ENCODE assay signal across 1 cellular context in the genomic region with DNA sequence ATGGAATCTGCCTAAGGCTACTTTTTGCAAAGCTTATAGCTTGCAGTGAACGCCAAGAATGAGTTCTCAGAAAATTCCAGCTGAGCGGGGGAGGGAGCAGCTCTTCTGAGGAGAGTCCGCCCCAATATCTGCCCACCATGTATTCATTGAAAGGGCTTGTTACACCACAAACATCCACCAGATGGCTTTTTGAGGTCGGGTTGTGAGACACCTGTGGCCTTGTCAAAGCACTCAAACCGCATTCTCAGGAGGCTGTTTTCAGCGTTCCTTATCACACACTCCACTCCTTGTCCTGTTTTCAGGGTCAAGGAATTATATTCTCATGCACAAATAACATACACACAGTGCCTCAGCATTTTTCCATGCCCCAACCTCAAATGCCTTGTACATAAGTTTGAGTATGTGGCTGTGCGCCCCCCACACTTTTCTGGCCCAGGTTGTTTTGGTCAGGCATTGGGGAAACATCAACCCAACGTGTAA.
TF ChIP-seq lines count a peak whose summit lies in the region.

No MANE protein-coding gene starts in this region.

TF ChIP-seq in K562, 482 proteins besides CTCF, POLR2A, EP300 and RAD21 (continued from another document and continues in another):
- TF ChIP-seq, protein P1, sequence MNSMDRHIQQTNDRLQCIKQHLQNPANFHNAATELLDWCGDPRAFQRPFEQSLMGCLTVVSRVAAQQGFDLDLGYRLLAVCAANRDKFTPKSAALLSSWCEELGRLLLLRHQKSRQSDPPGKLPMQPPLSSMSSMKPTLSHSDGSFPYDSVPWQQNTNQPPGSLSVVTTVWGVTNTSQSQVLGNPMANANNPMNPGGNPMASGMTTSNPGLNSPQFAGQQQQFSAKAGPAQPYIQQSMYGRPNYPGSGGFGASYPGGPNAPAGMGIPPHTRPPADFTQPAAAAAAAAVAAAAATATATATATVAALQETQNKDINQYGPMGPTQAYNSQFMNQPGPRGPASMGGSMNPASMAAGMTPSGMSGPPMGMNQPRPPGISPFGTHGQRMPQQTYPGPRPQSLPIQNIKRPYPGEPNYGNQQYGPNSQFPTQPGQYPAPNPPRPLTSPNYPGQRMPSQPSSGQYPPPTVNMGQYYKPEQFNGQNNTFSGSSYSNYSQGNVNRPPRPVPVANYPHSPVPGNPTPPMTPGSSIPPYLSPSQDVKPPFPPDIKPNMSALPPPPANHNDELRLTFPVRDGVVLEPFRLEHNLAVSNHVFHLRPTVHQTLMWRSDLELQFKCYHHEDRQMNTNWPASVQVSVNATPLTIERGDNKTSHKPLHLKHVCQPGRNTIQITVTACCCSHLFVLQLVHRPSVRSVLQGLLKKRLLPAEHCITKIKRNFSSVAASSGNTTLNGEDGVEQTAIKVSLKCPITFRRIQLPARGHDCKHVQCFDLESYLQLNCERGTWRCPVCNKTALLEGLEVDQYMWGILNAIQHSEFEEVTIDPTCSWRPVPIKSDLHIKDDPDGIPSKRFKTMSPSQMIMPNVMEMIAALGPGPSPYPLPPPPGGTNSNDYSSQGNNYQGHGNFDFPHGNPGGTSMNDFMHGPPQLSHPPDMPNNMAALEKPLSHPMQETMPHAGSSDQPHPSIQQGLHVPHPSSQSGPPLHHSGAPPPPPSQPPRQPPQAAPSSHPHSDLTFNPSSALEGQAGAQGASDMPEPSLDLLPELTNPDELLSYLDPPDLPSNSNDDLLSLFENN (IDR thresholded peaks at IDR 0.05; ENCODE audit: low read depth in 2 of 2, low read length in 2 of 2), result no peak
- TF ChIP-seq ZNF668 (CRISPR knock-in tag; IDR thresholded peaks at IDR 0.05) (no peak; the same call in 1 of the 2 replicates), MCM7 (IDR thresholded peaks at IDR 0.05) (no peak), DIDO1 (tag; IDR thresholded peaks at IDR 0.05; ENCODE audit: low read depth) (no peak), SREBF1 (IDR thresholded peaks at IDR 0.05; ENCODE audit: borderline replicate concordance, low read depth, low read length) (no peak), ZNF311 (CRISPR knock-in tag; IDR thresholded peaks at IDR 0.05) (no peak), NFXL1 (CRISPR knock-in tag; IDR thresholded peaks at IDR 0.05) (no peak), PYGO2 (tag; IDR thresholded peaks at IDR 0.05) (no peak), CREBBP (IDR thresholded peaks at IDR 0.05; ENCODE audit: low read depth, low read length) (no peak), HNRNPUL1 (IDR thresholded peaks at IDR 0.05; ENCODE audit: low read length) (no peak), ZNF444 (CRISPR knock-in tag; IDR thresholded peaks at IDR 0.05) (0 out of 2 replicates have a peak, but pooled peaks have one; percentile 40), PRPF4 (IDR thresholded peaks at IDR 0.05; ENCODE audit: insufficient read depth, low read depth, low read length, poor library complexity, severe bottlenecking) (no peak), NR2C1 (IDR thresholded peaks at IDR 0.05) (no peak; the same call in 1 of the 2 replicates), NR2C1 (tag; IDR thresholded peaks at IDR 0.05) (peak; percentile 65; the same call in 1 of the 2 replicates), TARDBP (IDR thresholded peaks at IDR 0.05) (no peak), IRF2 (CRISPR knock-in tag; IDR thresholded peaks at IDR 0.05) (no peak), MYBL2 (IDR thresholded peaks at IDR 0.05; ENCODE audit: low read depth) (no peak), MYBL2 (CRISPR knock-in tag; IDR thresholded peaks at IDR 0.05; ENCODE audit: borderline replicate concordance) (no peak), RBM34 (IDR thresholded peaks at IDR 0.05; ENCODE audit: borderline replicate concordance, insufficient read depth, low read length) (no peak), DACH1 (IDR thresholded peaks at IDR 0.05; ENCODE audit: partially characterized antibody) (no peak), NCOA1 (IDR thresholded peaks at IDR 0.05; ENCODE audit: low read depth) (0 out of 2 replicates have a peak, but pooled peaks have one; percentile 39), MNT (conservative IDR thresholded peaks at IDR 0.05) (peak in 1 of 2 experiments; percentile 66; a peak in 2 of 4 replicates), ZNF224 (CRISPR knock-in tag; IDR thresholded peaks at IDR 0.05) (no peak), TCF3 (CRISPR knock-in tag; IDR thresholded peaks at IDR 0.05) (peak; percentile 90), NR1H2 (CRISPR knock-in tag; IDR thresholded peaks at IDR 0.05) (no peak), DMBX1 (CRISPR knock-in tag; IDR thresholded peaks at IDR 0.05; ENCODE audit: borderline replicate concordance) (peak; percentile 78; the same call in 1 of the 2 replicates), ZNF445 (CRISPR knock-in tag; IDR thresholded peaks at IDR 0.05; ENCODE audit: low read depth) (no peak), CHCHD3 (CRISPR knock-in tag; IDR thresholded peaks at IDR 0.05) (no peak), FOXK2 (conservative IDR thresholded peaks at IDR 0.05 in 1 of 2, IDR thresholded peaks at IDR 0.05 in 1 of 2; ENCODE audit: low read depth in 2 of 2) (peak; percentile 83 to 91), RCOR1 (IDR thresholded peaks at IDR 0.05; ENCODE audit: borderline replicate concordance in 1 of 2, low read depth in 2 of 2, low read length in 2 of 2) (peak in 1 of 2 experiments; percentile 89; a peak in 2 of 4 replicates), SUPT5H (IDR thresholded peaks at IDR 0.05) (no peak), CUX1 (CRISPR knock-in tag; IDR thresholded peaks at IDR 0.05) (no peak), BACH1 (tag; IDR thresholded peaks at IDR 0.05) (no peak), ZNF184 (CRISPR knock-in tag; IDR thresholded peaks at IDR 0.05) (no peak), TAF9B (IDR thresholded peaks at IDR 0.05; ENCODE audit: partially characterized antibody) (no peak), PURB (CRISPR knock-in tag; IDR thresholded peaks at IDR 0.05; ENCODE audit: low read depth) (no peak), FOXA3 (CRISPR knock-in tag; conservative IDR thresholded peaks at IDR 0.05 in 1 of 2, IDR thresholded peaks at IDR 0.05 in 1 of 2) (peak; percentile 35 to 92), HSF4 (CRISPR knock-in tag; IDR thresholded peaks at IDR 0.05; ENCODE audit: borderline replicate concordance) (no peak)
- TF ChIP-seq, protein P2, sequence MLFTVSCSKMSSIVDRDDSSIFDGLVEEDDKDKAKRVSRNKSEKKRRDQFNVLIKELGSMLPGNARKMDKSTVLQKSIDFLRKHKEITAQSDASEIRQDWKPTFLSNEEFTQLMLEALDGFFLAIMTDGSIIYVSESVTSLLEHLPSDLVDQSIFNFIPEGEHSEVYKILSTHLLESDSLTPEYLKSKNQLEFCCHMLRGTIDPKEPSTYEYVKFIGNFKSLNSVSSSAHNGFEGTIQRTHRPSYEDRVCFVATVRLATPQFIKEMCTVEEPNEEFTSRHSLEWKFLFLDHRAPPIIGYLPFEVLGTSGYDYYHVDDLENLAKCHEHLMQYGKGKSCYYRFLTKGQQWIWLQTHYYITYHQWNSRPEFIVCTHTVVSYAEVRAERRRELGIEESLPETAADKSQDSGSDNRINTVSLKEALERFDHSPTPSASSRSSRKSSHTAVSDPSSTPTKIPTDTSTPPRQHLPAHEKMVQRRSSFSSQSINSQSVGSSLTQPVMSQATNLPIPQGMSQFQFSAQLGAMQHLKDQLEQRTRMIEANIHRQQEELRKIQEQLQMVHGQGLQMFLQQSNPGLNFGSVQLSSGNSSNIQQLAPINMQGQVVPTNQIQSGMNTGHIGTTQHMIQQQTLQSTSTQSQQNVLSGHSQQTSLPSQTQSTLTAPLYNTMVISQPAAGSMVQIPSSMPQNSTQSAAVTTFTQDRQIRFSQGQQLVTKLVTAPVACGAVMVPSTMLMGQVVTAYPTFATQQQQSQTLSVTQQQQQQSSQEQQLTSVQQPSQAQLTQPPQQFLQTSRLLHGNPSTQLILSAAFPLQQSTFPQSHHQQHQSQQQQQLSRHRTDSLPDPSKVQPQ (CRISPR knock-in tag; IDR thresholded peaks at IDR 0.05; ENCODE audit: borderline replicate concordance), result no peak
- TF ChIP-seq, protein P3, sequence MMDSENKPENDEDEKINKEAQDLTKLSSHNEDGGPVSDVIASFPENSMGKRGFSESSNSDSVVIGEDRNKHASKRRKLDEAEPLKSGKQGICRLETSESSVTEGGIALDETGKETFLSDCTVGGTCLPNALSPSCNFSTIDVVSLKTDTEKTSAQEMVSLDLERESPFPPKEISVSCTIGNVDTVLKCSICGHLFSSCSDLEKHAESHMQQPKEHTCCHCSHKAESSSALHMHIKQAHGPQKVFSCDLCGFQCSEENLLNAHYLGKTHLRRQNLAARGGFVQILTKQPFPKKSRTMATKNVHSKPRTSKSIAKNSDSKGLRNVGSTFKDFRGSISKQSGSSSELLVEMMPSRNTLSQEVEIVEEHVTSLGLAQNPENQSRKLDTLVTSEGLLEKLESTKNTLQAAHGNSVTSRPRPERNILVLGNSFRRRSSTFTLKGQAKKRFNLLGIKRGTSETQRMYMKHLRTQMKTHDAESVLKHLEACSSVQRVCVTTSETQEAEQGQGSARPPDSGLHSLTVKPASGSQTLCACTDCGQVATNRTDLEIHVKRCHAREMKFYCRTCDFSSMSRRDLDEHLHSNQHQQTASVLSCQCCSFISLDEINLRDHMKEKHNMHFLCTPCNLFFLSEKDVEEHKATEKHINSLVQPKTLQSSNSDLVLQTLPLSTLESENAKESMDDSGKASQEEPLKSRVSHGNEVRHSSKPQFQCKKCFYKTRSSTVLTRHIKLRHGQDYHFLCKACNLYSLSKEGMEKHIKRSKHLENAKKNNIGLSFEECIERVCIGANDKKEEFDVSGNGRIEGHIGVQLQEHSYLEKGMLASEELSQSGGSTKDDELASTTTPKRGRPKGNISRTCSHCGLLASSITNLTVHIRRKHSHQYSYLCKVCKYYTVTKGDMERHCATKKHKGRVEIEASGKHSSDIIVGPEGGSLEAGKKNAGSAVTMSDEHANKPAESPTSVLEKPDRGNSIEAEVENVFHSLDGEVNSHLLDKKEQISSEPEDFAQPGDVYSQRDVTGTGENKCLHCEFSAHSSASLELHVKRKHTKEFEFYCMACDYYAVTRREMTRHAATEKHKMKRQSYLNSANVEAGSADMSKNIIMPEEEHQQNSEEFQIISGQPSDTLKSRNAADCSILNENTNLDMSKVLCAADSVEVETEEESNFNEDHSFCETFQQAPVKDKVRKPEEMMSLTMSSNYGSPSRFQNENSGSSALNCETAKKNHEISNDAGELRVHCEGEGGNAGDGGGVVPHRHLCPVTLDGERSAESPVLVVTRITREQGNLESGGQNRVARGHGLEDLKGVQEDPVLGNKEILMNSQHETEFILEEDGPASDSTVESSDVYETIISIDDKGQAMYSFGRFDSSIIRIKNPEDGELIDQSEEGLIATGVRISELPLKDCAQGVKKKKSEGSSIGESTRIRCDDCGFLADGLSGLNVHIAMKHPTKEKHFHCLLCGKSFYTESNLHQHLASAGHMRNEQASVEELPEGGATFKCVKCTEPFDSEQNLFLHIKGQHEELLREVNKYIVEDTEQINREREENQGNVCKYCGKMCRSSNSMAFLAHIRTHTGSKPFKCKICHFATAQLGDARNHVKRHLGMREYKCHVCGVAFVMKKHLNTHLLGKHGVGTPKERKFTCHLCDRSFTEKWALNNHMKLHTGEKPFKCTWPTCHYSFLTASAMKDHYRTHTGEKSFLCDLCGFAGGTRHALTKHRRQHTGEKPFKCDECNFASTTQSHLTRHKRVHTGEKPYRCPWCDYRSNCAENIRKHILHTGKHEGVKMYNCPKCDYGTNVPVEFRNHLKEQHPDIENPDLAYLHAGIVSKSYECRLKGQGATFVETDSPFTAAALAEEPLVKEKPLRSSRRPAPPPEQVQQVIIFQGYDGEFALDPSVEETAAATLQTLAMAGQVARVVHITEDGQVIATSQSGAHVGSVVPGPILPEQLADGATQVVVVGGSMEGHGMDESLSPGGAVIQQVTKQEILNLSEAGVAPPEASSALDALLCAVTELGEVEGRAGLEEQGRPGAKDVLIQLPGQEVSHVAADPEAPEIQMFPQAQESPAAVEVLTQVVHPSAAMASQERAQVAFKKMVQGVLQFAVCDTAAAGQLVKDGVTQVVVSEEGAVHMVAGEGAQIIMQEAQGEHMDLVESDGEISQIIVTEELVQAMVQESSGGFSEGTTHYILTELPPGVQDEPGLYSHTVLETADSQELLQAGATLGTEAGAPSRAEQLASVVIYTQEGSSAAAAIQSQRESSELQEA (IDR thresholded peaks at IDR 0.05; ENCODE audit: low read depth), result no peak
- TF ChIP-seq, protein P4, sequence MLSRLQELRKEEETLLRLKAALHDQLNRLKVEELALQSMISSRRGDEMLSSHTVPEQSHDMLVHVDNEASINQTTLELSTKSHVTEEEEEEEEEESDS (CRISPR knock-in tag; IDR thresholded peaks at IDR 0.05), result no peak
